Comparison of ENCODE assay signal across 30 cellular contexts in the genomic region with DNA sequence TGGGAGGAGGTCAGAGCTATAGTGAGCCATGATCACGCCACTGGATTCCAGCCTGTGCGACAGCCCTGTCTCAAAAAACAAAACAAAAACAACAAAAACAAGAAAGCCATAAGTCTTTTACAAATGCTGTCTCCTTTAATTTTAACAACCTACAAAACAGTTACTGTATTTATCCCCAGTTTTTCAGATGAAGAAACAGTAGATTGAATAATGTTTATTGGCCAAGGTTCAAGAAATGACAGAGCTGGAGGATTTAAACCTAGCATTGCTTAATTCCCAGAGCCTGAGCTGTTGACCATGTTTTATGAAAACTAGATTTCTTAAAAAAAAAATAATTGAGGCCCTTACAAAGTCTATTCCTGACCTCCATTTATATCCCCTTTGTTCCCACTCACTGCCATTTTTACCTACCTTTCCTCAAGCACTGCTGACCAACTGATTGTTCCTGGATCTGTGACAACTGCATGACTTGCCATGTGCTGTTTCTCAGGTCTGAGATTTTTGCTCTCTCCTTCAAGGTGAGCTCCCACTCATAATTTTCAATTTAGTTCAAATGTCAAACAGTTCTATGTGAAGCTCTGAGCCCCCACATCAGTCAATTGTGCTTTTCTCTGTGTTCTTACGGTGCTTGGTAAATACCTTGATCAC.
"Had no signal": no experiment of that assay in that cellular context is flagged by ENCODE, and none has a peak within 500 bp of the region (broad histone marks: within the 10 kb centered on the region; RNA-seq: fewer than 3 reads in every experiment).

No MANE protein-coding gene starts in this region.

- H3K9me3 ChIP-seq: ascending aorta, body of pancreas, SJCRH30 had no signal

- H3K9me3 Mint-ChIP-seq: activated B cell treated with CpG ODN at 0.5 μM for 24 hours; activated CD4-positive, alpha-beta T cell treated with anti-CD3 and anti-CD28 coated beads, Interleukin-2, amount 10 ng/mL, durations not matched to agents 24 days and 14 days; activated naive CD4-positive, alpha-beta T cell treated with anti-CD3 and anti-CD28 coated beads, Interleukin-2, amount 50 U/mL, for 24 hours; activated T-cell treated with anti-CD3 and anti-CD28 coated beads, Interleukin-2, amount 50 U/mL, for 24 hours; activated T-helper 1 cell treated with anti-CD3 and anti-CD28 coated beads, Interleukin-12 subunit alpha, Interleukin-12 subunit beta, Interleukin-2, Interleukin-4 antibody, amounts not matched to agents 30 ng/mL and 10 ng/mL and 1 ng/mL, durations not matched to agents 14 hours and 24 hours and 36 hours had no signal

- H3K27ac Mint-ChIP-seq: activated B cell treated with CpG ODN at 0.5 μM for 24 hours; activated CD4-positive, alpha-beta T cell treated with anti-CD3 and anti-CD28 coated beads, Interleukin-2, amount 10 ng/mL, durations not matched to agents 24 days and 14 days; activated CD8-positive, alpha-beta memory T cell treated with anti-CD3 and anti-CD28 coated beads, Interleukin-2, amount 10 ng/mL, durations not matched to agents 7 days and 5 days; activated naive CD4-positive, alpha-beta T cell treated with anti-CD3 and anti-CD28 coated beads, Interleukin-2, amount 50 U/mL, for 24 hours; activated T-cell treated with anti-CD3 and anti-CD28 coated beads, Interleukin-2, amount 50 U/mL, for 24 hours; activated T-helper 1 cell treated with anti-CD3 and anti-CD28 coated beads, Interleukin-12 subunit alpha, Interleukin-12 subunit beta, Interleukin-2, Interleukin-4 antibody, amounts not matched to agents 30 ng/mL and 10 ng/mL and 1 ng/mL, durations not matched to agents 14 hours and 24 hours and 36 hours; T-helper 17 cell had no signal

- H3K27me3 Mint-ChIP-seq: activated B cell treated with CpG ODN at 0.5 μM for 24 hours; activated CD4-positive, alpha-beta T cell treated with anti-CD3 and anti-CD28 coated beads, Interleukin-2, amount 10 ng/mL, durations not matched to agents 24 days and 14 days; activated CD8-positive, alpha-beta memory T cell treated with anti-CD3 and anti-CD28 coated beads, Interleukin-2, amount 10 ng/mL, durations not matched to agents 7 days and 5 days; activated naive CD4-positive, alpha-beta T cell treated with anti-CD3 and anti-CD28 coated beads, Interleukin-2, amount 50 U/mL, for 24 hours; activated T-cell treated with anti-CD3 and anti-CD28 coated beads, Interleukin-2, amount 50 U/mL, for 24 hours had no signal

- H3K27ac ChIP-seq: ascending aorta, body of pancreas, SJCRH30 had no signal

- ATAC-seq: activated CD8-positive, alpha-beta memory T cell treated with anti-CD3 and anti-CD28 coated beads, Interleukin-2, amount 10 ng/mL, durations not matched to agents 7 days and 5 days; body of pancreas; K562; Panc1; T-helper 17 cell had no signal

- H3K4me1 Mint-ChIP-seq: activated B cell treated with CpG ODN at 0.5 μM for 24 hours; activated CD4-positive, alpha-beta T cell treated with anti-CD3 and anti-CD28 coated beads, Interleukin-2, amount 10 ng/mL, durations not matched to agents 24 days and 14 days; activated CD8-positive, alpha-beta memory T cell treated with anti-CD3 and anti-CD28 coated beads, Interleukin-2, amount 10 ng/mL, durations not matched to agents 7 days and 5 days; activated naive CD4-positive, alpha-beta T cell treated with anti-CD3 and anti-CD28 coated beads, Interleukin-2, amount 50 U/mL, for 24 hours; T-helper 17 cell had no signal

- H3K4me1 ChIP-seq: ascending aorta, SJCRH30 had no signal

- DNase-seq: activated B cell treated with CpG ODN at 0.5 μM for 24 hours; activated CD4-positive, alpha-beta T cell treated with anti-CD3 and anti-CD28 coated beads for 1 hour; activated CD4-positive, alpha-beta T cell treated with anti-CD3 and anti-CD28 coated beads, Interleukin-2, amount 10 ng/mL, durations not matched to agents 24 days and 14 days; activated CD4-positive, alpha-beta T cell treated with anti-CD3 and anti-CD28 coated beads, Interleukin-2, amount 50 U/mL, for 48 hours; activated CD8-positive, alpha-beta memory T cell treated with anti-CD3 and anti-CD28 coated beads, Interleukin-2, amount 10 ng/mL, durations not matched to agents 7 days and 5 days; activated effector memory CD4-positive, alpha-beta T cell treated with Interleukin-2 at 50 U/mL for 16 hours; activated naive CD4-positive, alpha-beta T cell; activated T-cell treated with anti-CD3 and anti-CD28 coated beads, Interleukin-2, amount 50 U/mL, for 24 hours; amniotic stem cell; body of pancreas; Karpas-422; NCI-H1048; NCI-H146; NCI-H187 treated with DMSO at 0.1 percent for 48 hours; NCI-H2081 treated with DMSO at 0.1 percent for 48 hours; NCI-H2171; NCI-H2227 treated with DMSO at 0.1 percent for 48 hours; NCI-H526; NCI-H82; Right ventricle myocardium superior; RPMI8226; SJCRH30; T-helper 17 cell; T-helper 9 cell had no signal

- H3K36me3 ChIP-seq: ascending aorta, SJCRH30 had no signal

- H3K36me3 Mint-ChIP-seq: activated CD8-positive, alpha-beta memory T cell treated with anti-CD3 and anti-CD28 coated beads, Interleukin-2, amount 10 ng/mL, durations not matched to agents 7 days and 5 days; activated naive CD4-positive, alpha-beta T cell treated with anti-CD3 and anti-CD28 coated beads, Interleukin-2, amount 50 U/mL, for 24 hours had no signal

- FAIRE-seq: bronchial epithelial cell, K562 had no signal

- H3K4me3 ChIP-seq: ascending aorta, body of pancreas, K562, SJCRH30 had no signal

- H3K4me3 Mint-ChIP-seq: activated B cell treated with CpG ODN at 0.5 μM for 24 hours; activated CD4-positive, alpha-beta T cell treated with anti-CD3 and anti-CD28 coated beads, Interleukin-2, amount 10 ng/mL, durations not matched to agents 24 days and 14 days; activated CD8-positive, alpha-beta memory T cell treated with anti-CD3 and anti-CD28 coated beads, Interleukin-2, amount 10 ng/mL, durations not matched to agents 7 days and 5 days; activated naive CD4-positive, alpha-beta T cell treated with anti-CD3 and anti-CD28 coated beads, Interleukin-2, amount 50 U/mL, for 24 hours; activated T-cell treated with anti-CD3 and anti-CD28 coated beads, Interleukin-2, amount 50 U/mL, for 24 hours; activated T-helper 1 cell treated with anti-CD3 and anti-CD28 coated beads, Interleukin-12 subunit alpha, Interleukin-12 subunit beta, Interleukin-2, Interleukin-4 antibody, amounts not matched to agents 30 ng/mL and 10 ng/mL and 1 ng/mL, durations not matched to agents 14 hours and 24 hours and 36 hours; T-helper 17 cell had no signal

- H3K27me3 ChIP-seq: ascending aorta, body of pancreas, SJCRH30 had no signal
